Comparison of ENCODE assay signal across 28 cellular contexts in genomic region chr10:8173866-8174243, GRCh38.
"Had no signal": no experiment of that assay in that cellular context is flagged by ENCODE, and none has a peak within 500 bp of the region (broad histone marks: within the 10 kb centered on the region; RNA-seq: fewer than 3 reads in every experiment).

No MANE protein-coding gene starts in this region.

- DNase-seq: natural killer cell; occipital lobe; ovary; posterior cingulate gyrus; psoas muscle; right cardiac atrium; spleen; stimulated activated CD4-positive, alpha-beta T cell treated with anti-CD3 and anti-CD28 coated beads, Interleukin-12 subunit alpha, Interleukin-12 subunit beta, amount 100 ng/mL, for 4 hours; stimulated activated CD4-positive, alpha-beta T cell treated with anti-CD3 and anti-CD28 coated beads, Interleukin-1b, Interleukin-23, amount 100 ng/mL, for 48 hours; stimulated activated CD4-positive, alpha-beta T cell treated with anti-CD3 and anti-CD28 coated beads, Interleukin-4, amount 100 ng/mL, for 1 hour; stimulated activated CD4-positive, alpha-beta T cell treated with anti-CD3 and anti-CD28 coated beads, Interleukin-4, amount 100 ng/mL, for 4 hours; stimulated activated CD8-positive, alpha-beta memory T cell treated with anti-CD3 and anti-CD28 coated beads, Interleukin-4, amount 100 ng/mL, for 48 hours; stimulated activated naive CD4-positive, alpha-beta T cell; stimulated activated naive CD8-positive, alpha-beta T cell treated with anti-CD3 and anti-CD28 coated beads, Interleukin-15, amount 100 ng/mL, for 72 hours; stimulated activated naive CD8-positive, alpha-beta T cell treated with anti-CD3 and anti-CD28 coated beads, Interleukin-15, Interleukin-2, amounts not matched to agents 100 U/mL and 50 U/mL, for 24 hours; substantia nigra; testis; tibial artery; transverse colon; upper lobe of right lung; uterus had no signal

- H3K4me1 ChIP-seq: neural progenitor cell, parathyroid adenoma, psoas muscle, spleen, suprapubic skin, testis, tibial artery, transverse colon, upper lobe of right lung, uterus had no signal

- H3K4me2 ChIP-seq: neural progenitor cell, smooth muscle cell had no signal

- H3K27me3 ChIP-seq: neural progenitor cell, ovary, suprapubic skin, testis, tibial artery, transverse colon, upper lobe of right lung, uterus had no signal

- H3K4me3 ChIP-seq: neural progenitor cell, ovary, psoas muscle, skin epidermis, smooth muscle cell, spleen, suprapubic skin, testis, tibial artery, transverse colon, upper lobe of right lung, uterus had no signal

- H3K79me2 ChIP-seq: parathyroid adenoma had no signal

- ATAC-seq: psoas muscle; right cardiac atrium; sciatic nerve; stimulated activated memory B cell treated with anti-CD40 and anti-IgM and Interleukin-4, amounts not matched to agents 10 μg/mL and 1 μg/mL and 100 μg/mL, for 72 hours; stimulated activated naive CD8-positive, alpha-beta T cell treated with anti-CD3 and anti-CD28 coated beads, Interleukin-15, amount 100 ng/mL, for 72 hours; stimulated activated naive CD8-positive, alpha-beta T cell treated with anti-CD3 and anti-CD28 coated beads, Interleukin-15, Interleukin-2, amounts not matched to agents 100 U/mL and 50 U/mL, for 24 hours; upper lobe of right lung had no signal

- H3K27ac ChIP-seq: neural progenitor cell, ovary, parathyroid adenoma, psoas muscle, skin epidermis, spleen, suprapubic skin, testis, tibial artery, transverse colon, upper lobe of right lung, uterus had no signal

- H3K9ac ChIP-seq: neural progenitor cell, parathyroid adenoma had no signal

- H3K9me3 ChIP-seq: ovary, suprapubic skin, testis, upper lobe of right lung, uterus had no signal

- H3K36me3 ChIP-seq: neural progenitor cell, ovary, spleen, suprapubic skin, tibial artery, transverse colon, upper lobe of right lung, uterus had no signal

- H2AFZ ChIP-seq: parathyroid adenoma had no signal
